10 cellular contexts compared by ENCODE assay signal in genomic region chr22:37230673-37231405, GRCh38. TPM values are rescaled to one million over a fixed set of nuclear protein-coding genes. Genes with fewer than 3 reads are reported as not detected.
DNase-seq lines count a peak whose midpoint lies in the region; ATAC-seq and TF ChIP-seq lines count a peak whose summit lies in the region.
"Had no signal": no experiment of that assay in that cellular context is flagged by ENCODE, and none has a peak within 500 bp of the region (broad histone marks: within the 10 kb centered on the region; RNA-seq: fewer than 3 reads in every experiment).

No MANE protein-coding gene starts in this region.

- TF ChIP-seq EP300 in sigmoid colon (IDR thresholded peaks at IDR 0.05): no peak

- H3K9me3 ChIP-seq in sigmoid colon: no peaks in the 10 kb centered on the region
- H3K9me3 ChIP-seq: right lobe of liver had no signal

- H3K4me1 ChIP-seq in sigmoid colon: peaks cover 0 to 14% (median 0%) of the 10 kb centered on the region in 4 donors
- H3K4me1 ChIP-seq: right lobe of liver had no signal

- WGBS in sigmoid colon, 2 donors: 69 to 78% methylated on average over 14 of the region's 14 CpGs

- intact Hi-C loops in sigmoid colon (cut with DNase I): no loop called here

- H3K4me3 ChIP-seq in GM12865 (ENCODE audit: low read depth, low read length) (no peak overlapping the region; the same call in 1 of the 2 replicates), skin epidermis (no peak overlapping the region), sigmoid colon (no peak overlapping the region)
- H3K4me3 ChIP-seq: right lobe of liver had no signal

- no peaks in the 10 kb centered on the region for H3K36me3 ChIP-seq in sigmoid colon
- H3K36me3 ChIP-seq: right lobe of liver had no signal

- peaks cover 0 to 50% (median 19%) of the 10 kb centered on the region in 3 donors for H3K27me3 ChIP-seq in sigmoid colon
- H3K27me3 ChIP-seq: right lobe of liver had no signal

- DNase-seq in GM12865 (ENCODE audit: low read depth) (peak; percentile 84), activated T-cell treated with anti-CD3 and anti-CD28 coated beads for 48 hours (ENCODE audit: low read depth) (peak; percentile 77), NCI-H524 (lab: John Stamatoyannopoulos, UW) (no peak), sigmoid colon (no peak), HCEC 1CT (no peak), NCI-H82 treated with DMSO at 0.1 percent for 48 hours (lab: John Stamatoyannopoulos, UW; ENCODE audit: unreplicated experiment) (no peak)

- TF ChIP-seq CTCF in GM12865 (IDR thresholded peaks at IDR 0.05; ENCODE audit: insufficient read depth, low read depth, low read length, missing control alignments) (no peak), sigmoid colon (IDR thresholded peaks at IDR 0.05) (no peak)

- peak; percentile 39 for ATAC-seq in HG03432 (IDR thresholded peaks at IDR 0.05; ENCODE audit: unreplicated experiment)

- no peak for TF ChIP-seq POLR2A in sigmoid colon (IDR thresholded peaks at IDR 0.05)

- H3K27ac ChIP-seq in skin epidermis (peak overlapping the region in 15 of 21 experiments; percentile 41 to 98 (median 85)), sigmoid colon (no peak overlapping the region)

RNA-seq across cellular contexts. Expression of gene RAC2, which starts 13.2 kb away (rescaled TPM):
- total RNA-seq in sigmoid colon: 1 to 10 TPM; 3.0 to 8.0 (median 5.0) TPM
- 100 to 1,000 TPM in 1 of 3 donors, 10 to 100 TPM in 2; 14.8 to 138 (median 17.4) TPM for polyA plus RNA-seq in sigmoid colon

RNA-seq across cellular contexts. Expression of gene SSTR3, which starts 18.6 kb away (rescaled TPM):
- under 1 TPM in 1 of 4 donors, not detected in 3; 0.36 TPM for total RNA-seq in sigmoid colon
- 1 to 10 TPM in 1 of 3 donors, not detected in 2; 1.7 TPM for polyA plus RNA-seq in sigmoid colon
- total RNA-seq: NCI-H460, right lobe of liver had no signal

RNA-seq across cellular contexts. Expression of gene C1QTNF6, which starts 42.8 kb away (rescaled TPM):
- total RNA-seq in sigmoid colon: 1 to 10 TPM; 1.1 to 5.5 (median 1.6) TPM
- 10 to 100 TPM in 1 of 3 donors, 1 to 10 TPM in 2; 1.8 to 12.1 (median 1.8) TPM for polyA plus RNA-seq in sigmoid colon

RNA-seq across cellular contexts. Expression of gene CYTH4, which starts 51.5 kb away (rescaled TPM):
- total RNA-seq in sigmoid colon: 10 to 100 TPM in 1 of 4 donors, 1 to 10 TPM in 3; 6.1 to 22.0 (median 8.0) TPM
- polyA plus RNA-seq in sigmoid colon: 10 to 100 TPM in 1 of 3 donors, 1 to 10 TPM in 2; 4.2 to 18.8 (median 5.1) TPM
- total RNA-seq: NCI-H460 had no signal

Comparison
In these comparisons a context has a peak if more than half of its experiments do, and no peak if none do; other contexts are left out.
1. DNase-seq: peak in GM12865 (single experiment) and activated T-cell treated with anti-CD3 and anti-CD28 coated beads for 48 hours (single experiment); none in NCI-H524 (0 of 2), sigmoid colon (single experiment), HCEC 1CT (single experiment) and NCI-H82 treated with DMSO at 0.1 percent for 48 hours (single experiment).
2. H3K27ac ChIP-seq: peak in skin epidermis (15 of 21); none in sigmoid colon (0 of 4).